Comparison of ENCODE assay signal across 23 cellular contexts in genomic region chr1:160806109-160806665, GRCh38. TPM values are rescaled to one million over a fixed set of nuclear protein-coding genes. Genes with fewer than 3 reads are reported as not detected.
DNase-seq lines count a peak whose midpoint lies in the region; ATAC-seq and TF ChIP-seq lines count a peak whose summit lies in the region.
"Had no signal": no experiment of that assay in that cellular context is flagged by ENCODE, and none has a peak within 500 bp of the region (broad histone marks: within the 10 kb centered on the region; RNA-seq: fewer than 3 reads in every experiment).

No MANE protein-coding gene starts in this region.

- H3K9ac ChIP-seq in Loucy (ENCODE audit: low read depth, low read length, poor library complexity, severe bottlenecking): no peak overlapping the region

- H4K20me1 ChIP-seq in Loucy (ENCODE audit: insufficient read depth, low read length, poor library complexity, severe bottlenecking): no peaks in the 10 kb centered on the region

- H3K27ac Mint-ChIP-seq in CD4-positive, alpha-beta memory T cell: peak overlapping the region; percentile 18 to 81 (median 65)
- peak overlapping the region; percentile 88 for H3K27ac Mint-ChIP-seq in central memory CD8-positive, alpha-beta T cell (ENCODE audit: low read depth)

- H3K79me2 ChIP-seq in Loucy (ENCODE audit: insufficient read depth, low read length): no peaks in the 10 kb centered on the region

- peaks cover 12% of the 10 kb centered on the region for H3K9me3 ChIP-seq in A673 (ENCODE audit: low read depth, low read length, poor library complexity, severe bottlenecking)
- peaks cover 0 to 4% of the 10 kb centered on the region in 2 donors for H3K9me3 ChIP-seq in CD4-positive, alpha-beta memory T cell (ENCODE audit: control insufficient read depth in 1 of 2, low read length in 2 of 2)
- H3K9me3 ChIP-seq in Loucy (ENCODE audit: insufficient read depth, low read depth, low read length): peaks cover 5% of the 10 kb centered on the region; the same call in 1 of the 2 replicates
- H3K9me3 ChIP-seq in lower lobe of right lung: peaks cover 6% of the 10 kb centered on the region
- peaks cover 5% of the 10 kb centered on the region for H3K9me3 ChIP-seq in effector memory CD4-positive, alpha-beta T cell (ENCODE audit: control insufficient read depth, low read length)
- H3K9me3 ChIP-seq: SJCRH30 had no signal

- TF ChIP-seq CTCF in A673 (conservative IDR thresholded peaks at IDR 0.05; ENCODE audit: low read depth, low read length) (0 out of 2 replicates have a peak, but pooled peaks have one; percentile 19), Loucy (conservative IDR thresholded peaks at IDR 0.05; ENCODE audit: low read length) (peak; percentile 32), lower lobe of right lung (IDR thresholded peaks at IDR 0.05) (no peak)

- H3K9me3 Mint-ChIP-seq in CD4-positive, alpha-beta memory T cell: peaks cover 0 to 19% (median 14%) of the 10 kb centered on the region in 8 donors
- H3K9me3 Mint-ChIP-seq in central memory CD8-positive, alpha-beta T cell: peaks cover 16% of the 10 kb centered on the region

- H3K27me3 ChIP-seq in A673 (replicated peaks; ENCODE audit: insufficient read depth, low read depth, low read length, poor library complexity): peaks cover 3% of the 10 kb centered on the region
- H3K27me3 ChIP-seq in CD4-positive, alpha-beta memory T cell (ENCODE audit: insufficient read depth, low read length): no peaks in the 10 kb centered on the region
- H3K27me3 ChIP-seq in Loucy (ENCODE audit: insufficient read depth, low read length, poor library complexity, severe bottlenecking): peaks cover 11% of the 10 kb centered on the region
- H3K27me3 ChIP-seq in lower lobe of right lung (ENCODE audit: low read depth): no peaks in the 10 kb centered on the region
- no peaks in the 10 kb centered on the region for H3K27me3 ChIP-seq in effector memory CD4-positive, alpha-beta T cell (replicated peaks; ENCODE audit: control insufficient read depth, insufficient read depth, low read length, poor library complexity, severe bottlenecking)
- H3K27me3 ChIP-seq: SJCRH30 had no signal

- ATAC-seq in central memory CD8-positive, alpha-beta T cell (replicated peaks; ENCODE audit: extremely low read depth, poor library complexity, severe bottlenecking): peak; percentile 65
- ATAC-seq in GM21528 (IDR thresholded peaks at IDR 0.05; ENCODE audit: low FRiP score, unreplicated experiment): no peak
- ATAC-seq in lower lobe of right lung: no peak

- POLR2A ChIA-PET in A673 (lab: Charles Lee; ENCODE audit: low non-redundant PET): no interaction called here
- POLR2A ChIA-PET in CD4-positive, alpha-beta memory T cell (lab: Charles Lee; ENCODE audit: partially characterized antibody): interaction anchor here (0.6 to 6.5 kb wide), 3 partner anchors 9 to 283 kb away, joined by 3 to 52 read pairs (median 4); partner anchors contain the start of genes LY9, SLAMF6 and USF1

- H3K4me2 ChIP-seq in Loucy (ENCODE audit: low read depth, low read length, poor library complexity, severe bottlenecking): no peak overlapping the region
- H3K4me2 ChIP-seq: PC-9 had no signal

- no peaks in the 10 kb centered on the region for H3K4me1 ChIP-seq in A673 (ENCODE audit: insufficient read depth, low read length, poor library complexity, severe bottlenecking)
- H3K4me1 ChIP-seq in CD4-positive, alpha-beta memory T cell (ENCODE audit: insufficient read depth, low read length): peaks cover 86% of the 10 kb centered on the region
- H3K4me1 ChIP-seq in Loucy (ENCODE audit: insufficient read depth, low read length, poor library complexity, severe bottlenecking): no peaks in the 10 kb centered on the region
- H3K4me1 ChIP-seq in lower lobe of right lung: no peaks in the 10 kb centered on the region
- peaks cover 30% of the 10 kb centered on the region for H3K4me1 ChIP-seq in effector memory CD4-positive, alpha-beta T cell (ENCODE audit: control insufficient read depth, insufficient read depth, low read length, poor library complexity, severe bottlenecking)
- H3K4me1 ChIP-seq: SJCRH30 had no signal

- H3K27ac ChIP-seq in A673 (ENCODE audit: low read depth, low read length, poor library complexity, severe bottlenecking): no peak overlapping the region
- no peak overlapping the region for H3K27ac ChIP-seq in CD4-positive, alpha-beta memory T cell (ENCODE audit: low read depth, low read length)
- no peak overlapping the region for H3K27ac ChIP-seq in lower lobe of right lung
- no peak overlapping the region for H3K27ac ChIP-seq in effector memory CD4-positive, alpha-beta T cell (ENCODE audit: insufficient read depth, low read length, poor library complexity, severe bottlenecking)
- H3K27ac ChIP-seq: PC-9, SJCRH30 had no signal

- H3F3A ChIP-seq in Loucy (ENCODE audit: low read depth): no peaks in the 10 kb centered on the region

- peak overlapping the region in 7 of 8 donors; percentile 14 to 71 (median 55) for H3K4me3 Mint-ChIP-seq in CD4-positive, alpha-beta memory T cell
- H3K4me3 Mint-ChIP-seq in central memory CD8-positive, alpha-beta T cell: peak overlapping the region; percentile 48

- no peak overlapping the region for H2AFZ ChIP-seq in Loucy (ENCODE audit: low read length)
- H2AFZ ChIP-seq: PC-9 had no signal

- H3K4me1 Mint-ChIP-seq in CD4-positive, alpha-beta memory T cell: peaks cover 56 to 90% (median 73%) of the 10 kb centered on the region in 4 donors
- peaks cover 81% of the 10 kb centered on the region for H3K4me1 Mint-ChIP-seq in central memory CD8-positive, alpha-beta T cell

- H3K36me3 ChIP-seq in A673 (ENCODE audit: insufficient read depth, low read length, poor library complexity, severe bottlenecking) (no peaks in the 10 kb centered on the region), Loucy (ENCODE audit: insufficient read depth, low read length) (no peaks in the 10 kb centered on the region), lower lobe of right lung (no peaks in the 10 kb centered on the region)
- peaks cover 22% of the 10 kb centered on the region for H3K36me3 ChIP-seq in CD4-positive, alpha-beta memory T cell (ENCODE audit: insufficient read depth, low read length)
- H3K36me3 ChIP-seq in effector memory CD4-positive, alpha-beta T cell (ENCODE audit: control insufficient read depth, insufficient read depth, low read length): peaks cover 49% of the 10 kb centered on the region
- H3K36me3 ChIP-seq: SJCRH30 had no signal

- no peaks in the 10 kb centered on the region for H3K27me3 Mint-ChIP-seq in CD4-positive, alpha-beta memory T cell
- no peaks in the 10 kb centered on the region for H3K27me3 Mint-ChIP-seq in central memory CD8-positive, alpha-beta T cell

- DNase-seq in A673 (ENCODE audit: low spot score) (no peak), DMS79 treated with DMSO at 0.1 percent for 48 hours (lab: John Stamatoyannopoulos, UW) (no peak), lower lobe of right lung (no peak)
- DNase-seq in CD4-positive, alpha-beta memory T cell: peak in 1 of 5 donors; percentile 27
- DNase-seq in central memory CD8-positive, alpha-beta T cell (ENCODE audit: low spot score in 2 of 2): no peak
- DNase-seq in effector memory CD4-positive, alpha-beta T cell: no peak
- DNase-seq: amygdala; central memory CD4-positive, alpha-beta T cell; GDM1; mesenchymal stem cell; NCI-H1436 treated with DMSO at 0.1 percent for 48 hours; NCI-H2171 treated with DMSO at 0.1 percent for 48 hours; NCI-H69; PC-9; SJCRH30; stimulated activated CD4-positive, alpha-beta T cell treated with anti-CD3 and anti-CD28 coated beads, Interleukin-4, amount 100 ng/mL, for 1 hour had no signal

- CTCF ChIA-PET in A673 (lab: Charles Lee): interaction anchor here (0.8 kb wide), 1 partner anchor 54 kb away, joined by 5 read pairs; no protein-coding TSS in a partner anchor
- CTCF ChIA-PET in CD4-positive, alpha-beta memory T cell (lab: Charles Lee; ENCODE audit: partially characterized antibody): interaction anchor here (1.5 to 3.5 kb wide), 6 partner anchors 9 to 73 kb away, joined by 4 to 19 read pairs (median 7); partner anchors contain the start of gene LY9

- H3K36me3 Mint-ChIP-seq in CD4-positive, alpha-beta memory T cell: peaks cover 72 to 82% of the 10 kb centered on the region in 2 donors
- peaks cover 53% of the 10 kb centered on the region for H3K36me3 Mint-ChIP-seq in central memory CD8-positive, alpha-beta T cell (ENCODE audit: insufficient read depth)

- no peaks in the 10 kb centered on the region for H3K9me2 ChIP-seq in Loucy (replicated peaks; ENCODE audit: low read depth, low read length)

- intact Hi-C loops in A673 (cut with micrococcal nuclease; ENCODE audit: unreplicated experiment): no loop called here
- intact Hi-C loops in CD4-positive, alpha-beta memory T cell (cut with micrococcal nuclease): no loop called here
- intact Hi-C loops in lower lobe of right lung (cut with DNase I): no loop called here

- BruUV-seq in A673 (replicated peaks; lab: Mats Ljungman, UMichigan): no TSS peak

- H3K4me3 ChIP-seq in A673 (ENCODE audit: low read depth, low read length, poor library complexity, severe bottlenecking) (no peak overlapping the region), Loucy (ENCODE audit: low read length, poor library complexity, severe bottlenecking) (no peak overlapping the region), lower lobe of right lung (no peak overlapping the region)
- H3K4me3 ChIP-seq in CD4-positive, alpha-beta memory T cell (ENCODE audit: low read length in 2 of 2): no peak overlapping the region
- no peak overlapping the region for H3K4me3 ChIP-seq in effector memory CD4-positive, alpha-beta T cell (ENCODE audit: insufficient read depth, low read depth, low read length, poor library complexity, severe bottlenecking)
- H3K4me3 ChIP-seq: PC-9, SJCRH30 had no signal

RNA-seq across cellular contexts. Expression of gene LY9, which starts 10.2 kb away (rescaled TPM):
- not detected in 2 replicates for total RNA-seq in A673 (2021)
- total RNA-seq in CD4-positive, alpha-beta memory T cell: 100 to 1,000 TPM; 131 to 136 TPM
- 100 to 1,000 TPM; 163 to 211 TPM for polyA plus RNA-seq in CD4-positive, alpha-beta memory T cell
- total RNA-seq in lower lobe of right lung: 1.8 TPM
- total RNA-seq: HT1080, SJCRH30, skeletal muscle tissue, temporal lobe had no signal
- polyA plus RNA-seq: keratinocyte, neural cell had no signal

RNA-seq across cellular contexts. Expression of gene CD244, which starts 56.5 kb away (rescaled TPM):
- total RNA-seq in A673 (2021) (not detected in 2 replicates), lower lobe of right lung (4.5 TPM)
- total RNA-seq in CD4-positive, alpha-beta memory T cell: not detected
- polyA plus RNA-seq in CD4-positive, alpha-beta memory T cell: under 1 TPM; 0.93 to 0.95 TPM
- total RNA-seq: HT1080, PC-9, SJCRH30, temporal lobe had no signal
- polyA plus RNA-seq: keratinocyte, neural cell had no signal

Comparison
In these comparisons a context has a peak if more than half of its experiments do, and no peak if none do; other contexts are left out.
1. RNA of gene LY9, which starts 10.2 kb away (total RNA-seq): 131 to 136 TPM in CD4-positive, alpha-beta memory T cell; 1.8 TPM in lower lobe of right lung (single experiment) and not detected in A673; every median in the first group is over 10 times any median in the second.